In genomic region chr12:89453579-89453978, GRCh38 we compare ENCODE assay signal across 11 cellular contexts.
DNase-seq lines count a peak whose midpoint lies in the region; TF ChIP-seq lines count a peak whose summit lies in the region.
"Had no signal": no experiment of that assay in that cellular context is flagged by ENCODE, and none has a peak within 500 bp of the region (broad histone marks: within the 10 kb centered on the region; RNA-seq: fewer than 3 reads in every experiment).

No MANE protein-coding gene starts in this region.

- H3K4me1 ChIP-seq in stomach smooth muscle (ENCODE audit: control insufficient read depth, insufficient read depth, low read length), result peaks cover 26% of the 10 kb centered on the region

- no peaks in the 10 kb centered on the region for H3K27me3 ChIP-seq in stomach smooth muscle (ENCODE audit: control insufficient read depth in 1 of 2, insufficient read depth in 2 of 2, low read length in 2 of 2)

- H3K9me3 Mint-ChIP-seq in chondrocyte (ENCODE audit: low read depth), result no peaks in the 10 kb centered on the region

- peak overlapping the region; percentile 77 to 78 for H3K9ac ChIP-seq in stomach smooth muscle (ENCODE audit: low read length in 2 of 2)

- H3K4me1 Mint-ChIP-seq in chondrocyte (ENCODE audit: low read depth), result peaks cover 57% of the 10 kb centered on the region

- H3K9me3 ChIP-seq in stomach smooth muscle (ENCODE audit: control insufficient read depth in 2 of 2, low read length in 2 of 2), result no peaks in the 10 kb centered on the region

- no peak overlapping the region for H3K4me3 Mint-ChIP-seq in chondrocyte (ENCODE audit: unreplicated experiment)

- H3K36me3 ChIP-seq in stomach smooth muscle (ENCODE audit: control insufficient read depth in 2 of 2, insufficient read depth in 2 of 2, low read length in 2 of 2), result no peaks in the 10 kb centered on the region
- H3K36me3 ChIP-seq: WERI-Rb-1 had no signal

- DNase-seq in HCEC 1CT (peak; percentile 59), chondrocyte (ENCODE audit: low spot score) (no peak), left kidney (ENCODE audit: low read depth, low spot score) (peak; percentile 39), caudate nucleus (lab: John Stamatoyannopoulos, UW) (no peak), hippocampal formation (lab: John Stamatoyannopoulos, UW) (no peak), HUDEP-2 (lab: John Stamatoyannopoulos, UW; ENCODE audit: unreplicated experiment in 76 of 76) (no peak), SKM-1 treated with dmso at 0.1 percent for 144 hours (lab: John Stamatoyannopoulos, UW; ENCODE audit: unreplicated experiment) (no peak)
- DNase-seq: amniotic stem cell, NCI-H69, WERI-Rb-1 had no signal

- H3K27ac Mint-ChIP-seq in chondrocyte (ENCODE audit: unreplicated experiment), result peak overlapping the region; percentile 97

- H3K27me3 Mint-ChIP-seq in chondrocyte (ENCODE audit: low read depth), result no peaks in the 10 kb centered on the region

- H3K27ac ChIP-seq in stomach smooth muscle (ENCODE audit: low read length) (peak overlapping the region; percentile 93), caudate nucleus (ENCODE audit: low read depth, low read length) (no peak overlapping the region)
- H3K27ac ChIP-seq: WERI-Rb-1 had no signal

- no peaks in the 10 kb centered on the region for H3K36me3 Mint-ChIP-seq in chondrocyte (ENCODE audit: low read depth)

- H3K4me3 ChIP-seq in stomach smooth muscle (ENCODE audit: low read length in 2 of 2), result peak overlapping the region; percentile 23 to 58

- TF ChIP-seq CTCF in chondrocyte (IDR thresholded peaks at IDR 0.05), result no peak

Comparison
In these comparisons a context has a peak if more than half of its experiments do, and no peak if none do; other contexts are left out.
1. DNase-seq: peak in HCEC 1CT (single experiment) and left kidney (single experiment); none in chondrocyte (single experiment), caudate nucleus (0 of 61), hippocampal formation (0 of 2), HUDEP-2 (0 of 76) and SKM-1 treated with dmso at 0.1 percent for 144 hours (single experiment).